In the genomic region with DNA sequence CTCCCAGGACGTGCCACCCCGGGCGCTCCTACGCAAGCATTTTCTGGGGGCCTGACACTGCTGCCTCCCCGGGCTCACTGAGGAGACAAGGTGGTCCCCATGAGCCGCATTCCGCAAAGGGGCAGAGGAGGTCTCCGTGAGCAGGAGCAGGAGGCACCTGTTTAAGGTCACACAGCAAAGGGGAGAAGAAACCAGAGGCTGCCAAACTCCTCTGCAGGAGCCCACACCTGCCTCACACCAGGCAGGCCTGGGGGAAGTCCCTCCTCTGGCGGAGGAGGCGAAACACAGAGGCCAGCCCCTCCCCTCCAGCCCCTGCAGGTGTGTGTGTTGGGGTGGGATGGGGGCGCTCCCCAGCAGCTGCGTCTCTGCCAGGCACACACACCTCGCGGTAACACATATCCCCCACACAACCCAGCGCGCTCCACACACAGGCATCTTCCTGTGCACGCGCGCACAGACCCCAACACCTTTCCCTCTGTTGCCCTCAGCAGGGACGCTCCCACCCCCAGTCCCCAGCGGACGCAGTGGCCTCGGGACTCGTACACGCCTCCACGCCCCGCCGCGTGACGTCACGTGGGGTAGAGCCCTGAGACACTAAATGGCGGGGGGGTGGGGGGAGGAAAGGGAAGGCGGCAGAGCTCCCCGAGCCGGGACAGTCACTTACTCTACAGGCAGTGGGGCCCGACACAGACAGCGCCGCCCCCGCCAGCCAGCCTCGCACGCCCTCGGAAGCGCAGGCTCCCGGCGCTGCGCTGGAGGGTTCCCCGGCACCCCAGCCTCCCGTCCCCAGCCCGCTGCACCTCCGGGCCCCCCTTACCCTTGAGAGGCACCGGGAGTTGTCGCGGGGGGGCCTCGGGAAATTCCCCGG, we compare ENCODE assay signal across 10 cellular contexts. TPM values are rescaled to one million over a fixed set of nuclear protein-coding genes. Genes with fewer than 3 reads are reported as not detected.
DNase-seq lines count a peak whose midpoint lies in the region; ATAC-seq, FAIRE-seq and TF ChIP-seq lines count a peak whose summit lies in the region.
"Had no signal": no experiment of that assay in that cellular context is flagged by ENCODE, and none has a peak within 500 bp of the region (broad histone marks: within the 10 kb centered on the region; RNA-seq: fewer than 3 reads in every experiment).

No MANE protein-coding gene starts in this region.

- H4K20me1 ChIP-seq in GM12878 (ENCODE audit: control insufficient read depth, insufficient read depth) = no peaks in the 10 kb centered on the region

- no peaks in the 10 kb centered on the region for H3K27me3 Mint-ChIP-seq in MCF 10A (ENCODE audit: insufficient read depth, unreplicated experiment)
- peaks cover 0 to 5% of the 10 kb centered on the region in 2 donors for H3K27me3 Mint-ChIP-seq in T-cell
- peaks cover 94% of the 10 kb centered on the region for H3K27me3 Mint-ChIP-seq in nephron progenitor cell (ENCODE audit: low read depth, poor library complexity)

- H3K27ac Mint-ChIP-seq in MCF 10A (ENCODE audit: low read depth, unreplicated experiment) (no peak overlapping the region), T-cell (peak overlapping the region; percentile 89 to 91), nephron progenitor cell (no peak overlapping the region)

- peak overlapping the region; percentile 82; the same call in 1 of the 2 replicates for H3K9ac ChIP-seq in GM12878 (ENCODE audit: control insufficient read depth, insufficient read depth, low read length)

- H3K36me3 ChIP-seq in breast epithelium (no peaks in the 10 kb centered on the region), GM12878 (ENCODE audit: control insufficient read depth in 2 of 2, insufficient read depth in 2 of 2, low read length in 1 of 2) (peaks cover 0 to 5% of the 10 kb centered on the region in 2 experiments; a peak in 1 of 4 replicates), upper lobe of right lung (no peaks in the 10 kb centered on the region)

- no peak for TF ChIP-seq CTCF in breast epithelium (IDR thresholded peaks at IDR 0.05)
- TF ChIP-seq CTCF in MCF 10A (IDR thresholded peaks at IDR 0.05; ENCODE audit: unreplicated experiment) = no peak
- 0 out of 6 replicates have a peak, but pooled peaks of 1 of the 3 experiments have one; percentile 3 for TF ChIP-seq CTCF in GM12878 (IDR thresholded peaks at IDR 0.05 in 2 of 3, conservative IDR thresholded peaks at IDR 0.05 in 1 of 3; ENCODE audit: control insufficient read depth in 2 of 3, extremely low read depth in 1 of 3, insufficient read depth in 1 of 3, low read depth in 3 of 3, low read length in 3 of 3)
- no peak for TF ChIP-seq CTCF in nephron progenitor cell (IDR thresholded peaks at IDR 0.05)
- no peak for TF ChIP-seq CTCF in upper lobe of right lung (IDR thresholded peaks at IDR 0.05)

- no peak for DNase-seq in breast epithelium (ENCODE audit: low spot score in 2 of 2)
- DNase-seq in MCF 10A (ENCODE audit: unreplicated experiment) = no peak
- peak; percentile 71 to 92 (median 82) for DNase-seq in T-cell
- peak; percentile 80 for DNase-seq in GM12878 (ENCODE audit: low read depth, low spot score)
- DNase-seq in nephron progenitor cell = peak; percentile 45
- peak; percentile 73 for DNase-seq in upper lobe of right lung
- DNase-seq in HuH-7 (ENCODE audit: low spot score) = no peak

- TF ChIP-seq EP300 in GM12878 (IDR thresholded peaks at IDR 0.05; ENCODE audit: borderline replicate concordance in 1 of 2, control insufficient read depth in 1 of 2, low read depth in 2 of 2, low read length in 2 of 2) = peak; percentile 49 to 58; a peak in 2 of 4 replicates

- ATAC-seq in HG03064 (IDR thresholded peaks at IDR 0.05; ENCODE audit: low read depth, unreplicated experiment) (peak; percentile 58), T-cell (replicated peaks in 1 of 4) (peak; percentile 74 to 81 (median 79)), GM12878 (peak; percentile 75), upper lobe of right lung (peak; percentile 11)

- H3K9me3 Mint-ChIP-seq in MCF 10A (ENCODE audit: unreplicated experiment) (no peaks in the 10 kb centered on the region), T-cell (no peaks in the 10 kb centered on the region), nephron progenitor cell (no peaks in the 10 kb centered on the region)

- H3K27me3 ChIP-seq in breast epithelium (peaks cover 0 to 38% of the 10 kb centered on the region in 2 donors), GM12878 (replicated peaks in 1 of 2; ENCODE audit: control insufficient read depth in 2 of 2, insufficient read depth in 2 of 2, low read length in 1 of 2) (no peaks in the 10 kb centered on the region), upper lobe of right lung (peaks cover 76% of the 10 kb centered on the region)

- SMC1A ChIA-PET in GM12878 (lab: Charles Lee; ENCODE audit: uncharacterized antibody, unreplicated experiment) = interaction anchor here (1.2 to 15.8 kb wide), 6 partner anchors 6 to 79 kb away, joined by 3 to 780 read pairs (median 20); partner anchors contain the start of gene CDK5R2

- H3K36me3 Mint-ChIP-seq in MCF 10A (ENCODE audit: insufficient read depth, unreplicated experiment) (no peaks in the 10 kb centered on the region), T-cell (no peaks in the 10 kb centered on the region), nephron progenitor cell (ENCODE audit: low read depth) (no peaks in the 10 kb centered on the region)

- peak overlapping the region; percentile 84 for H3K4me2 ChIP-seq in GM12878 (ENCODE audit: control insufficient read depth, insufficient read depth)

- no peak for TF ChIP-seq POLR2A in breast epithelium (IDR thresholded peaks at IDR 0.05)
- peak; percentile 73 for TF ChIP-seq POLR2A in GM12878 (IDR thresholded peaks at IDR 0.05; ENCODE audit: low read depth, low read length)

- H3K4me1 ChIP-seq in breast epithelium (peaks cover 0 to 4% of the 10 kb centered on the region in 2 donors), GM12878 (ENCODE audit: control insufficient read depth, insufficient read depth, low read length) (peaks cover 49% of the 10 kb centered on the region), upper lobe of right lung (peaks cover 12% of the 10 kb centered on the region)

- peaks cover 49% of the 10 kb centered on the region for H3K79me2 ChIP-seq in GM12878 (ENCODE audit: control insufficient read depth, insufficient read depth, low read length)

- peak overlapping the region in 1 of 2 donors; percentile 2 for H3K27ac ChIP-seq in breast epithelium
- peak overlapping the region; percentile 52 for H3K27ac ChIP-seq in GM12878 (ENCODE audit: control insufficient read depth, insufficient read depth)
- no peak overlapping the region for H3K27ac ChIP-seq in upper lobe of right lung

- CTCF ChIA-PET in MCF 10A (lab: Yijun Ruan, JAX) (interaction anchor here (0.7 to 15.2 kb wide), 4 partner anchors 10 to 280 kb away, joined by 3 to 839 read pairs (median 4); no protein-coding TSS in a partner anchor), T-cell (lab: Charles Lee) (interaction anchor here (0.5 to 13.6 kb wide), 5 partner anchors 13 to 332 kb away, joined by 3 to 239 read pairs (median 33); no protein-coding TSS in a partner anchor), GM12878 (lab: Yijun Ruan, JAX) (interaction anchor here (0.6 to 21.9 kb wide), 7 partner anchors 8 to 404 kb away, joined by 3 to 1364 read pairs (median 4); no protein-coding TSS in a partner anchor)

- FAIRE-seq in GM12878 (lab: Jason Lieb, UNC) = no peak

- peak overlapping the region in 2 of 3 donors; percentile 47 to 66 for H3K4me3 ChIP-seq in breast epithelium
- H3K4me3 ChIP-seq in GM12878 = peak overlapping the region; percentile 96
- H3K4me3 ChIP-seq in upper lobe of right lung = peak overlapping the region; percentile 30

- BruUV-seq in MCF 10A (replicated peaks; lab: Mats Ljungman, UMichigan) (no TSS peak), GM12878 (replicated peaks; lab: Mats Ljungman, UMichigan) (no TSS peak)

- no peak overlapping the region for H3K4me3 Mint-ChIP-seq in MCF 10A (ENCODE audit: unreplicated experiment)
- peak overlapping the region; percentile 82 to 88 (median 82) for H3K4me3 Mint-ChIP-seq in T-cell
- peak overlapping the region; percentile 40 for H3K4me3 Mint-ChIP-seq in nephron progenitor cell

- peaks cover 21% of the 10 kb centered on the region for H3K4me1 Mint-ChIP-seq in MCF 10A (ENCODE audit: insufficient read depth, unreplicated experiment)
- H3K4me1 Mint-ChIP-seq in T-cell = peaks cover 50 to 63% (median 61%) of the 10 kb centered on the region in 3 donors
- H3K4me1 Mint-ChIP-seq in nephron progenitor cell = peaks cover 18% of the 10 kb centered on the region

- intact Hi-C loops in breast epithelium (cut with DNase I; ENCODE audit: low total_unique reads) (no loop called here), MCF 10A (cut with micrococcal nuclease) (loop anchor here (5.0 kb wide), 1 partner anchor 102 kb away; no protein-coding TSS in a partner anchor), GM12878 (cut with micrococcal nuclease; ENCODE audit: unreplicated experiment) (loop anchor here (1.0 kb wide), 1 partner anchor 16 kb away; no protein-coding TSS in a partner anchor), upper lobe of right lung (cut with DNase I) (no loop called here)

- H3K9me3 ChIP-seq in breast epithelium = no peaks in the 10 kb centered on the region
- H3K9me3 ChIP-seq in GM12878 (replicated peaks; ENCODE audit: control insufficient read depth, insufficient read depth, low read length) = no peaks in the 10 kb centered on the region
- H3K9me3 ChIP-seq in upper lobe of right lung = no peaks in the 10 kb centered on the region

- no peak for TF ChIP-seq RAD21 in GM12878 (IDR thresholded peaks at IDR 0.05; ENCODE audit: insufficient read depth, low read depth, low read length)

- POLR2A ChIA-PET in MCF 10A (lab: Yijun Ruan, JAX) = interaction anchor here (0.5 to 14.5 kb wide), 2 partner anchors 8 to 15 kb away, joined by 3 to 237 read pairs; no protein-coding TSS in a partner anchor
- POLR2A ChIA-PET in T-cell (lab: Charles Lee) = interaction anchor here (0.8 to 2.1 kb wide), 7 partner anchors 13 to 396 kb away, joined by 5 to 10 read pairs (median 6); no protein-coding TSS in a partner anchor
- POLR2A ChIA-PET in GM12878 (lab: Charles Lee) = interaction anchor here (0.6 to 10.6 kb wide), 5 partner anchors 12 to 483 kb away, joined by 3 to 360 read pairs (median 4); partner anchors contain the start of gene TTLL4

- 3% methylated on average over 36 of the region's 55 CpGs for WGBS in GM12878 (ENCODE audit: insufficient coverage, insufficient replicate concordance, low lambda C conversion rate, missing lambda C conversion rate)

- in situ Hi-C loops in GM12878 (cut with MboI) = no loop called here

- H2AFZ ChIP-seq in GM12878 (ENCODE audit: control insufficient read depth, low read depth, low read length) = peak overlapping the region; percentile 52

- RAD21 ChIA-PET in GM12878 (lab: Charles Lee; ENCODE audit: unreplicated experiment) = interaction anchor here (1.6 to 16.0 kb wide), 2 partner anchors 7 to 15 kb away, joined by 9 to 871 read pairs; no protein-coding TSS in a partner anchor

RNA-seq across cellular contexts. Expression of gene WNT10A, which starts 0.5 kb away (rescaled TPM):
- total RNA-seq in breast epithelium = 1 to 10 TPM in 1 of 3 donors, under 1 TPM in 1, not detected in 1; 0.88 to 2.9 TPM
- total RNA-seq in MCF 10A (2022) = 0.44 TPM in 1 of 2 replicates, not detected in the other
- total RNA-seq in T-cell = 10 to 100 TPM in 1 of 5 donors, 1 to 10 TPM in 4; 3.1 to 10.7 (median 6.1) TPM
- 119 and 132 TPM in 2 replicates for total RNA-seq in GM12878 (2013; cell fraction: nucleolus; rRNA removed)
- 17.7 and 18.9 TPM in 2 replicates for total RNA-seq in GM12878 (2014; rRNA removed)
- 5.7 and 6.6 TPM in 2 replicates for total RNA-seq in GM12878 (2014; rRNA removed; fragmentation: Illumina TruSeq; extraction: Trizol)
- 20.6 and 20.7 TPM in 2 replicates for total RNA-seq in GM12878 (2021)
- 12.0 TPM for polyA plus RNA-seq in GM12878 (2011; ENCODE audit: low read depth)
- 27.8 and 45.0 TPM in 2 replicates for polyA plus RNA-seq in GM12878 (2011; rRNA removed)
- polyA plus RNA-seq in GM12878 (2011; cell fraction: cytosol; rRNA removed) = 59.9 and 66.5 TPM in 2 replicates
- 246 and 304 TPM in 2 replicates for polyA plus RNA-seq in GM12878 (2011; cell fraction: nucleus; rRNA removed)
- polyA plus RNA-seq in GM12878 (2012) = 44.5 and 80.7 TPM in 2 replicates
- 3.6 and 4.4 TPM in 2 replicates for polyA plus RNA-seq in GM12878 (2014; fragmentation: Illumina TruSeq; extraction: Trizol)
- under 1 TPM; 0.61 to 0.93 TPM for polyA plus RNA-seq in GM12878 (2014; fragmentation: Nextera tagmentation; extraction: Ambion mirVana)
- 22.1 and 25.4 TPM in 2 replicates for polyA plus RNA-seq in GM12878 (2014; rRNA removed)
- 1 to 10 TPM; 5.3 to 7.2 TPM for polyA plus RNA-seq in GM12878 (2016; fragmentation: Nextera tagmentation; extraction: Ambion mirVana)
- 28.0 and 66.0 TPM in 2 replicates for polyA minus RNA-seq in GM12878 (2011; rRNA and poly(A)+ RNA removed)
- 25.3 and 36.2 TPM in 2 replicates for polyA minus RNA-seq in GM12878 (2011; cell fraction: cytosol; rRNA and poly(A)+ RNA removed)
- polyA minus RNA-seq in GM12878 (2011; cell fraction: nucleus; rRNA and poly(A)+ RNA removed) = 83.1 and 124 TPM in 2 replicates
- total RNA-seq in upper lobe of right lung = 0.90 TPM
- total RNA-seq: fibroblast of villous mesenchyme had no signal

RNA-seq across cellular contexts. Expression of gene WNT6, which starts 20.5 kb away (rescaled TPM):
- total RNA-seq in breast epithelium (1 to 10 TPM in 2 of 3 donors, under 1 TPM in 1; 0.48 to 3.3 (median 1.3) TPM), MCF 10A (2022) (not detected in 2 replicates), T-cell (under 1 TPM in 2 of 5 donors, not detected in 3; 0.13 to 0.20 TPM), GM12878 (2014; rRNA removed) (0.11 TPM in 1 of 2 replicates, not detected in the other), GM12878 (2014; rRNA removed; fragmentation: Illumina TruSeq; extraction: Trizol) (not detected in 2 replicates), GM12878 (2021) (0.44 TPM in 1 of 2 replicates, not detected in the other), upper lobe of right lung (not detected)
- total RNA-seq in GM12878 (2013; cell fraction: nucleolus; rRNA removed) = not detected in 2 replicates
- polyA plus RNA-seq in GM12878 (2011; ENCODE audit: low read depth) = not detected
- polyA plus RNA-seq in GM12878 (2011; rRNA removed) (0.06 and 0.15 TPM in 2 replicates), GM12878 (2014; fragmentation: Illumina TruSeq; extraction: Trizol) (not detected in 2 replicates), GM12878 (2014; fragmentation: Nextera tagmentation; extraction: Ambion mirVana) (not detected), GM12878 (2014; rRNA removed) (0.22 TPM in 1 of 2 replicates, not detected in the other), GM12878 (2016; fragmentation: Nextera tagmentation; extraction: Ambion mirVana) (under 1 TPM in 1 of 2 experiments, not detected in 1; 0.29 TPM)
- polyA plus RNA-seq in GM12878 (2011; cell fraction: cytosol; rRNA removed) = 0.40 and 0.72 TPM in 2 replicates
- 1.4 and 1.7 TPM in 2 replicates for polyA plus RNA-seq in GM12878 (2011; cell fraction: nucleus; rRNA removed)
- polyA plus RNA-seq in GM12878 (2012) = 0.10 TPM in 1 of 2 replicates, not detected in the other
- not detected in 2 replicates for polyA minus RNA-seq in GM12878 (2011; rRNA and poly(A)+ RNA removed)
- polyA minus RNA-seq in GM12878 (2011; cell fraction: cytosol; rRNA and poly(A)+ RNA removed) = 0.52 and 0.67 TPM in 2 replicates
- polyA minus RNA-seq in GM12878 (2011; cell fraction: nucleus; rRNA and poly(A)+ RNA removed) = 0.48 and 0.77 TPM in 2 replicates
- total RNA-seq: fibroblast of villous mesenchyme had no signal

RNA-seq across cellular contexts. Expression of gene PRKAG3, which starts 48.5 kb away (rescaled TPM):
- not detected for total RNA-seq in breast epithelium
- not detected in 2 replicates for total RNA-seq in MCF 10A (2022)
- not detected for total RNA-seq in T-cell
- 0.17 TPM in 1 of 2 replicates, not detected in the other for total RNA-seq in GM12878 (2013; cell fraction: nucleolus; rRNA removed)
- 0.06 TPM in 1 of 2 replicates, not detected in the other for total RNA-seq in GM12878 (2014; rRNA removed)
- not detected in 2 replicates for total RNA-seq in GM12878 (2014; rRNA removed; fragmentation: Illumina TruSeq; extraction: Trizol)
- not detected in 2 replicates for total RNA-seq in GM12878 (2021)
- not detected for polyA plus RNA-seq in GM12878 (2011; ENCODE audit: low read depth)
- 0.04 TPM in 1 of 2 replicates, not detected in the other for polyA plus RNA-seq in GM12878 (2011; rRNA removed)
- polyA plus RNA-seq in GM12878 (2011; cell fraction: cytosol; rRNA removed) = 0.04 TPM in 1 of 2 replicates, not detected in the other
- 0.46 and 0.56 TPM in 2 replicates for polyA plus RNA-seq in GM12878 (2011; cell fraction: nucleus; rRNA removed)
- not detected in 2 replicates for polyA plus RNA-seq in GM12878 (2012)
- 0.10 TPM in 1 of 2 replicates, not detected in the other for polyA plus RNA-seq in GM12878 (2014; fragmentation: Illumina TruSeq; extraction: Trizol)
- not detected for polyA plus RNA-seq in GM12878 (2014; fragmentation: Nextera tagmentation; extraction: Ambion mirVana)
- polyA plus RNA-seq in GM12878 (2014; rRNA removed) = 0.12 TPM in 1 of 2 replicates, not detected in the other
- not detected for polyA plus RNA-seq in GM12878 (2016; fragmentation: Nextera tagmentation; extraction: Ambion mirVana)
- 0.15 TPM in 1 of 2 replicates, not detected in the other for polyA minus RNA-seq in GM12878 (2011; rRNA and poly(A)+ RNA removed)
- polyA minus RNA-seq in GM12878 (2011; cell fraction: cytosol; rRNA and poly(A)+ RNA removed) = not detected in 2 replicates
- not detected in 2 replicates for polyA minus RNA-seq in GM12878 (2011; cell fraction: nucleus; rRNA and poly(A)+ RNA removed)
- not detected for total RNA-seq in upper lobe of right lung
- total RNA-seq: Daoy, fibroblast of villous mesenchyme had no signal

Comparison
In these comparisons a context has a peak if more than half of its experiments do, and no peak if none do; other contexts are left out.
1. intact Hi-C loops: an anchor here in MCF 10A (5.0 kb wide) and GM12878 (1.0 kb wide); none called in breast epithelium and upper lobe of right lung.
2. DNase-seq: peak in T-cell (34 of 34), GM12878 (single experiment), nephron progenitor cell (single experiment) and upper lobe of right lung (single experiment); none in breast epithelium (0 of 2), MCF 10A (single experiment) and HuH-7 (single experiment).
3. H3K4me3 ChIP-seq: peak in every context shown above with its lines; median percentile 96 in GM12878; 56 in breast epithelium; 30 in upper lobe of right lung.
4. H3K27ac Mint-ChIP-seq: peak in T-cell (2 of 2); none in MCF 10A (single experiment) and nephron progenitor cell (single experiment).
5. ATAC-seq: peak in every context shown above with its lines; median percentile 79 in T-cell; 75 in GM12878; 58 in HG03064; 11 in upper lobe of right lung.